ENCODE assay signal across 27 cellular contexts in genomic region chr10:98610855-98611254, GRCh38.
DNase-seq lines count a peak whose midpoint lies in the region; ATAC-seq and TF ChIP-seq lines count a peak whose summit lies in the region.
"Had no signal": no experiment of that assay in that cellular context is flagged by ENCODE, and none has a peak within 500 bp of the region (broad histone marks: within the 10 kb centered on the region; RNA-seq: fewer than 3 reads in every experiment).

No MANE protein-coding gene starts in this region.

- no peaks in the 10 kb centered on the region for H3K79me2 ChIP-seq in trophoblast cell (ENCODE audit: control insufficient read depth, insufficient read depth, low read length, poor library complexity)

- H2BK12ac ChIP-seq in trophoblast cell (ENCODE audit: low read length): no peak overlapping the region

- peak overlapping the region; percentile 12 for H3K4me2 ChIP-seq in trophoblast cell (ENCODE audit: low read length)
- H3K4me2 ChIP-seq: BLaER1 had no signal

- no peak overlapping the region for H2AK5ac ChIP-seq in trophoblast cell (ENCODE audit: low read length)

- H3K18ac ChIP-seq in trophoblast cell (ENCODE audit: low read length): no peak overlapping the region

- no peak for ATAC-seq in left colon
- ATAC-seq: activated CD4-positive, CD25-positive, alpha-beta regulatory T cell treated with anti-CD3 and anti-CD28 coated beads, Interleukin-2, amount 50 U/mL, for 24 hours; effector memory CD8-positive, alpha-beta T cell; SK-N-SH treated with all-trans-retinoic acid at 6 μM for 48 hours; T-helper 17 cell had no signal

- no CpG with 5 or more reads among the region's 5 CpGs for WGBS in trophoblast cell (ENCODE audit: extremely low coverage, insufficient coverage, insufficient read length)

- no peak overlapping the region for H2BK120ac ChIP-seq in trophoblast cell (ENCODE audit: insufficient read depth, low read length, poor library complexity)

- no peak overlapping the region for H4K8ac ChIP-seq in trophoblast cell (ENCODE audit: low read depth, low read length)

- H4K12ac ChIP-seq in trophoblast cell (ENCODE audit: low read depth, low read length): no peak overlapping the region

- TF ChIP-seq CTCF in fibroblast of villous mesenchyme (IDR thresholded peaks at IDR 0.05; ENCODE audit: insufficient read depth, low read depth, low read length) (no peak), vagina (IDR thresholded peaks at IDR 0.05) (no peak)

- H3K27me3 ChIP-seq in trophoblast cell (ENCODE audit: insufficient read depth, low read length): no peaks in the 10 kb centered on the region
- no peaks in the 10 kb centered on the region for H3K27me3 ChIP-seq in vagina
- H3K27me3 ChIP-seq: BLaER1, MG63, thyroid gland had no signal

- peak overlapping the region; percentile 12 for H3K27ac ChIP-seq in trophoblast cell (ENCODE audit: low read depth, low read length)
- peak overlapping the region; percentile 62 for H3K27ac ChIP-seq in vagina
- H3K27ac ChIP-seq: BLaER1, RWPE1, thyroid gland had no signal

- H3K4me1 ChIP-seq in trophoblast cell (ENCODE audit: control insufficient read depth in 1 of 2, insufficient read depth in 2 of 2, low read length in 2 of 2) (peaks cover 2 to 9% of the 10 kb centered on the region in 2 experiments), vagina (peaks cover 20% of the 10 kb centered on the region)
- H3K4me1 ChIP-seq: BLaER1, thyroid gland had no signal

- no peak overlapping the region for H2BK5ac ChIP-seq in trophoblast cell (ENCODE audit: low read depth, low read length, poor library complexity)

- no peak overlapping the region for H3K14ac ChIP-seq in trophoblast cell (ENCODE audit: low read length)

- no peak overlapping the region for H3K23ac ChIP-seq in trophoblast cell (ENCODE audit: low read length)

- H3K4ac ChIP-seq in trophoblast cell (ENCODE audit: low read depth, low read length): no peak overlapping the region

- no peak overlapping the region for H3K4me3 ChIP-seq in fibroblast of villous mesenchyme (ENCODE audit: low read depth, low read length)
- no peak overlapping the region for H3K4me3 ChIP-seq in trophoblast cell (ENCODE audit: low read depth, low read length)
- no peak overlapping the region for H3K4me3 ChIP-seq in vagina
- H3K4me3 ChIP-seq: BLaER1, MG63, thyroid gland had no signal

- no peaks in the 10 kb centered on the region for H3K36me3 ChIP-seq in trophoblast cell (ENCODE audit: control insufficient read depth in 1 of 2, insufficient read depth in 2 of 2, low read length in 2 of 2)
- H3K36me3 ChIP-seq in vagina: no peaks in the 10 kb centered on the region
- H3K36me3 ChIP-seq: BLaER1, MG63, thyroid gland had no signal

- H3K79me1 ChIP-seq in trophoblast cell (ENCODE audit: low read length): no peaks in the 10 kb centered on the region

- no peak overlapping the region for H2AFZ ChIP-seq in trophoblast cell (ENCODE audit: insufficient read depth, low read length, poor library complexity)

- intact Hi-C loops in left colon (cut with DNase I, micrococcal nuclease): no loop called here
- intact Hi-C loops in vagina (cut with DNase I): no loop called here

- H3K9ac ChIP-seq in trophoblast cell (ENCODE audit: low read length): no peak overlapping the region
- H3K9ac ChIP-seq: BLaER1 had no signal

- no peak for TF ChIP-seq POLR2A in vagina (IDR thresholded peaks at IDR 0.05)

- no peak overlapping the region for H4K91ac ChIP-seq in trophoblast cell (ENCODE audit: low read depth, low read length)

- H3K9me3 ChIP-seq in trophoblast cell (ENCODE audit: insufficient read depth, low read depth, low read length) (no peaks in the 10 kb centered on the region), vagina (no peaks in the 10 kb centered on the region)
- H3K9me3 ChIP-seq: BLaER1, MG63, thyroid gland had no signal

- DNase-seq in fibroblast of villous mesenchyme (ENCODE audit: low read depth) (peak; percentile 58), left colon (peak; percentile 9 to 35), trophoblast cell (no peak), vagina (ENCODE audit: extremely low spot score in 2 of 2) (no peak), SHP77 (lab: John Stamatoyannopoulos, UW) (no peak), activated gamma-delta T cell treated with Interleukin-2 at 50 U/mL for 16 hours (no peak)
- DNase-seq in stimulated activated CD8-positive, alpha-beta memory T cell treated with anti-CD3 and anti-CD28 coated beads, Interleukin-4, amount 100 ng/mL, for 48 hours: no peak
- DNase-seq: activated CD4-positive, alpha-beta T cell treated with anti-CD3 and anti-CD28 coated beads, Interleukin-2, amount 50 U/mL, for 4 hours; activated T-cell treated with anti-CD3 and anti-CD28 coated beads, Interleukin-2, amount 50 U/mL, for 48 hours; central memory CD4-positive, alpha-beta T cell; cortex of kidney; effector memory CD8-positive, alpha-beta T cell; erythroblast; KBM-7; kidney glomerular epithelial cell; NCI-H1105 treated with DMSO at 0.1 percent for 48 hours; NCI-H187 treated with DMSO at 0.1 percent for 48 hours; NCI-H2171; small intestine; stimulated activated CD4-positive, alpha-beta T cell treated with anti-CD3 and anti-CD28 coated beads, Interleukin-2, amount 100 ng/mL, for 24 hours; T-helper 17 cell; thyroid gland had no signal

Comparison
In these comparisons a context has a peak if more than half of its experiments do, and no peak if none do; other contexts are left out.
1. DNase-seq: peak in fibroblast of villous mesenchyme (single experiment) and left colon (2 of 2); none in trophoblast cell (0 of 2), vagina (0 of 2), SHP77 (0 of 2), activated gamma-delta T cell treated with Interleukin-2 at 50 U/mL for 16 hours (single experiment) and stimulated activated CD8-positive, alpha-beta memory T cell treated with anti-CD3 and anti-CD28 coated beads, Interleukin-4, amount 100 ng/mL, for 48 hours (single experiment).